ENCODE assay signal across 1 cellular context in genomic region chr11:62682518-62682917, GRCh38.
TF ChIP-seq lines count a peak whose summit lies in the region.

No MANE protein-coding gene starts in this region.

TF ChIP-seq in IMR-90, 13 proteins besides CTCF, POLR2A, EP300 and RAD21:
- no peak for TF ChIP-seq BHLHE40 (IDR thresholded peaks at IDR 0.05; ENCODE audit: low read depth, low read length)
- TF ChIP-seq RFX5 (IDR thresholded peaks at IDR 0.05; ENCODE audit: low read depth, low read length): no peak
- no peak for TF ChIP-seq CEBPB (IDR thresholded peaks at IDR 0.05; ENCODE audit: low read depth, low read length)
- no peak for TF ChIP-seq CHD1 (IDR thresholded peaks at IDR 0.05; ENCODE audit: low read depth, low read length)
- no peak for TF ChIP-seq ELK1 (IDR thresholded peaks at IDR 0.05; ENCODE audit: borderline replicate concordance, low read depth, low read length)
- TF ChIP-seq MAZ (IDR thresholded peaks at IDR 0.05; ENCODE audit: borderline replicate concordance, low read depth, low read length): no peak
- no peak for TF ChIP-seq FOS (IDR thresholded peaks at IDR 0.05; ENCODE audit: low read depth, low read length)
- no peak for TF ChIP-seq USF2 (IDR thresholded peaks at IDR 0.05; ENCODE audit: low read depth, low read length)
- no peak for TF ChIP-seq MXI1 (IDR thresholded peaks at IDR 0.05; ENCODE audit: borderline replicate concordance, low read depth, low read length)
- no peak for TF ChIP-seq SMC3 (IDR thresholded peaks at IDR 0.05; ENCODE audit: low read depth, low read length)
